Comparison of ENCODE assay signal across 8 cellular contexts in the genomic region with DNA sequence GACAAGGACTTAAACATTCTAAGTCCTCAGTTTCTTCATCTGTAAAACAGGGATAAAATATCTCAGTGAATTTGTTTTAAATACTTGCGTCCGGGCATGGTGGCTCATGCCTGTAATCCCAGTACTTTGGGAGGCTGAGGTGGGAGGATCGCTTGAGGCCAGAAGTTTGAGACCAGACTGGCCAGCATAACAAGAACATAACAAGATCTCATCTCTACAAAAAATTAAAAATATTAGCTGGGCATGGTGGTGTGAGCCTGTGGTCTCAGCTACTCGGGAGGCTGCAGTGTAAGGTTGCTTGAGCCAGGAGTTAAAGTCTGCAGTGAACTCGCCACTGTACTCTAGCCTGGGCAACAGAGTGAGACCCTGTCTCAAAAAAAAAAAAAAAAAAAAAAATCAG. TPM values are rescaled to one million over a fixed set of nuclear protein-coding genes. Genes with fewer than 3 reads are reported as not detected.
DNase-seq lines count a peak whose midpoint lies in the region; ATAC-seq and TF ChIP-seq lines count a peak whose summit lies in the region.
"Not testable (repeated sequence)": the region's sequence is repeated elsewhere in the genome, so short reads cannot be mapped to it uniquely, and the experiment has no call there.

No MANE protein-coding gene starts in this region.

- TF ChIP-seq CTCF in CD4-positive, alpha-beta T cell (IDR thresholded peaks at IDR 0.05); Panc1 (IDR thresholded peaks at IDR 0.05); activated CD8-positive, alpha-beta T cell treated with anti-CD3 and anti-CD28 coated beads for 36 hours (IDR thresholded peaks at IDR 0.05); breast epithelium (IDR thresholded peaks at IDR 0.05); foreskin keratinocyte (conservative IDR thresholded peaks at IDR 0.05); spleen (IDR thresholded peaks at IDR 0.05 in 8 of 11, conservative IDR thresholded peaks at IDR 0.05 in 3 of 11): not testable (repeated sequence)

- intact Hi-C loops in CD4-positive, alpha-beta T cell (cut with DNase I, micrococcal nuclease): loop anchor here in 1 of 2 experiments (5.0 kb wide), 1 partner anchor 41 kb away; no protein-coding TSS in a partner anchor
- intact Hi-C loops in Panc1 (cut with micrococcal nuclease; ENCODE audit: unreplicated experiment): loop anchor here (10.0 kb wide), 1 partner anchor 48 kb away; no protein-coding TSS in a partner anchor
- intact Hi-C loops in activated CD8-positive, alpha-beta T cell treated with anti-CD3 and anti-CD28 coated beads for 36 hours (cut with micrococcal nuclease): loop anchor here (5.0 kb wide), 1 partner anchor 36 kb away; no protein-coding TSS in a partner anchor
- intact Hi-C loops in breast epithelium (cut with DNase I; ENCODE audit: low total_unique reads); spleen (cut with DNase I; ENCODE audit: low total_unique reads): not testable (repeated sequence)

- peaks cover 86% of the 10 kb centered on the region for H3K4me1 Mint-ChIP-seq in CD4-positive, alpha-beta T cell (ENCODE audit: low read depth)
- H3K4me1 Mint-ChIP-seq in activated CD8-positive, alpha-beta T cell treated with anti-CD3 and anti-CD28 coated beads for 36 hours (ENCODE audit: low read depth): peaks cover 71% of the 10 kb centered on the region
- peaks cover 25 to 90% (median 54%) of the 10 kb centered on the region in 4 donors for H3K4me1 Mint-ChIP-seq in naive thymus-derived CD8-positive, alpha-beta T cell

- WGBS in spleen, 5 donors: 77 to 89% (median 78%) methylated on average over 5 of the region's 5 CpGs
- 88% methylated on average over 5 of the region's 5 CpGs for WGBS in urinary bladder

- peak overlapping the region; percentile 96 for H3K27ac Mint-ChIP-seq in CD4-positive, alpha-beta T cell
- peak overlapping the region; percentile 37 for H3K27ac Mint-ChIP-seq in activated CD8-positive, alpha-beta T cell treated with anti-CD3 and anti-CD28 coated beads for 36 hours
- H3K27ac Mint-ChIP-seq in naive thymus-derived CD8-positive, alpha-beta T cell: peak overlapping the region; percentile 57 to 97 (median 96)

- DNase-seq in CD4-positive, alpha-beta T cell; Panc1 (ENCODE audit: low read depth, low spot score); activated CD8-positive, alpha-beta T cell treated with anti-CD3 and anti-CD28 coated beads for 36 hours; breast epithelium (ENCODE audit: low spot score in 2 of 2); foreskin keratinocyte; naive thymus-derived CD8-positive, alpha-beta T cell: not testable (repeated sequence)
- peak; percentile 6 for DNase-seq in spleen

- in situ Hi-C loops in Panc1 (cut with HindIII; ENCODE audit: low pct_unique_long_range_greater_than_20kb, low sequenced_read_pairs): not testable (repeated sequence)

- POLR2A ChIA-PET in CD4-positive, alpha-beta T cell (lab: Charles Lee): interaction anchor here (2.8 to 4.1 kb wide), 3 partner anchors 22 to 57 kb away, joined by 18 to 28 read pairs (median 18); a partner anchor contains a TSS
- POLR2A ChIA-PET in Panc1 (lab: Charles Lee): interaction anchor here (1.7 kb wide), 1 partner anchor 27 kb away, joined by 5 read pairs; no protein-coding TSS in a partner anchor
- POLR2A ChIA-PET in activated CD8-positive, alpha-beta T cell treated with anti-CD3 and anti-CD28 coated beads for 36 hours (lab: Charles Lee): interaction anchor here (0.8 to 6.0 kb wide), 4 partner anchors 13 to 59 kb away, joined by 3 to 41 read pairs (median 14); no protein-coding TSS in a partner anchor
- POLR2A ChIA-PET in naive thymus-derived CD8-positive, alpha-beta T cell (lab: Charles Lee): interaction anchor here (0.7 to 2.0 kb wide), 2 partner anchors 11 to 96 kb away, joined by 4 to 7 read pairs; no protein-coding TSS in a partner anchor

- not testable (repeated sequence) for H3K36me3 ChIP-seq in Panc1 (ENCODE audit: control insufficient read depth, insufficient read depth, low read length); breast epithelium; spleen; urinary bladder (ENCODE audit: insufficient read depth)

- not testable (repeated sequence) for H3K27me3 ChIP-seq in CD4-positive, alpha-beta T cell (ENCODE audit: control insufficient read depth, insufficient read depth, low read length); Panc1 (ENCODE audit: control insufficient read depth, insufficient read depth, low read length); breast epithelium; foreskin keratinocyte; spleen (replicated peaks in 1 of 7)

- TF ChIP-seq POLR2A in breast epithelium (IDR thresholded peaks at IDR 0.05); spleen (IDR thresholded peaks at IDR 0.05): not testable (repeated sequence)

- not testable (repeated sequence) for H3K4me3 Mint-ChIP-seq in CD4-positive, alpha-beta T cell; activated CD8-positive, alpha-beta T cell treated with anti-CD3 and anti-CD28 coated beads for 36 hours; naive thymus-derived CD8-positive, alpha-beta T cell

- not testable (repeated sequence) for BruUV-seq in Panc1 (replicated peaks; lab: Mats Ljungman, UMichigan)

- H3K27me3 Mint-ChIP-seq in CD4-positive, alpha-beta T cell; activated CD8-positive, alpha-beta T cell treated with anti-CD3 and anti-CD28 coated beads for 36 hours; naive thymus-derived CD8-positive, alpha-beta T cell: not testable (repeated sequence)

- not testable (repeated sequence) for H3K27ac ChIP-seq in CD4-positive, alpha-beta T cell (ENCODE audit: low read depth, low read length)
- H3K27ac ChIP-seq in Panc1 (ENCODE audit: low read length) (peak overlapping the region; percentile 100), breast epithelium (peak overlapping the region; percentile 91 to 92), foreskin keratinocyte (peak overlapping the region; percentile 87), spleen (peak overlapping the region in 7 of 8 donors; percentile 79 to 93 (median 90)), urinary bladder (ENCODE audit: low read depth) (peak overlapping the region; percentile 99)

- not testable (repeated sequence) for ATAC-seq in CD4-positive, alpha-beta T cell (ENCODE audit: poor library complexity); Panc1; activated CD8-positive, alpha-beta T cell treated with anti-CD3 and anti-CD28 coated beads for 36 hours; foreskin keratinocyte; naive thymus-derived CD8-positive, alpha-beta T cell

- not testable (repeated sequence) for H3K9me3 Mint-ChIP-seq in CD4-positive, alpha-beta T cell; activated CD8-positive, alpha-beta T cell treated with anti-CD3 and anti-CD28 coated beads for 36 hours; naive thymus-derived CD8-positive, alpha-beta T cell

- H3K4me3 ChIP-seq in Panc1 (ENCODE audit: low read depth in 2 of 2, low read length in 2 of 2); breast epithelium; spleen; urinary bladder (ENCODE audit: low read depth, low read length): not testable (repeated sequence)

- H3K36me3 Mint-ChIP-seq in CD4-positive, alpha-beta T cell (ENCODE audit: low read depth); activated CD8-positive, alpha-beta T cell treated with anti-CD3 and anti-CD28 coated beads for 36 hours (ENCODE audit: low read depth); naive thymus-derived CD8-positive, alpha-beta T cell: not testable (repeated sequence)

- CTCF ChIA-PET in CD4-positive, alpha-beta T cell (lab: Charles Lee); Panc1 (lab: Charles Lee): not testable (repeated sequence)
- CTCF ChIA-PET in activated CD8-positive, alpha-beta T cell treated with anti-CD3 and anti-CD28 coated beads for 36 hours (lab: Charles Lee): interaction anchor here (0.9 to 1.1 kb wide), 3 partner anchors 10 to 26 kb away, joined by 3 to 4 read pairs (median 3); no protein-coding TSS in a partner anchor

- not testable (repeated sequence) for H3K9me3 ChIP-seq in CD4-positive, alpha-beta T cell (ENCODE audit: control insufficient read depth, low read length); Panc1 (ENCODE audit: control insufficient read depth, insufficient read depth, low read depth, low read length); breast epithelium; spleen

- H3K4me1 ChIP-seq in Panc1 (ENCODE audit: control insufficient read depth, insufficient read depth, low read length) (peaks cover 97% of the 10 kb centered on the region), breast epithelium (peaks cover 17 to 43% of the 10 kb centered on the region in 2 donors), foreskin keratinocyte (peaks cover 76% of the 10 kb centered on the region), spleen (peaks cover 42 to 100% (median 84%) of the 10 kb centered on the region in 6 donors)
- not testable (repeated sequence) for H3K4me1 ChIP-seq in urinary bladder (ENCODE audit: insufficient read depth)

RNA-seq across cellular contexts. Expression of a gene that starts 57.4 kb away (rescaled TPM):
- total RNA-seq in CD4-positive, alpha-beta T cell: 10 to 100 TPM; 30.0 to 31.0 TPM
- total RNA-seq in Panc1 (2021; ENCODE audit: unreplicated experiment) (394 TPM), breast epithelium (10 to 100 TPM; 22.5 to 44.6 (median 33.4) TPM), foreskin keratinocyte (49.9 and 57.4 TPM in 2 replicates), spleen (10 to 100 TPM; 27.3 to 78.4 (median 47.5) TPM), urinary bladder (31.2 TPM)
- 255 TPM for polyA plus RNA-seq in Panc1 (2012; ENCODE audit: insufficient read length)
- total RNA-seq in activated CD8-positive, alpha-beta T cell treated with anti-CD3 and anti-CD28 coated beads for 36 hours: 10 to 100 TPM; 22.3 to 24.7 TPM
- polyA plus RNA-seq in foreskin keratinocyte (27.2 and 29.4 TPM in 2 replicates), spleen (1 to 10 TPM; 8.3 to 8.9 (median 8.6) TPM), urinary bladder (28.3 TPM)
- 10 to 100 TPM; 53.1 to 55.4 TPM for total RNA-seq in naive thymus-derived CD8-positive, alpha-beta T cell
- polyA plus RNA-seq in naive thymus-derived CD8-positive, alpha-beta T cell: 1 to 10 TPM in 2 of 3 donors, under 1 TPM in 1; 0.57 to 4.2 (median 1.7) TPM

Comparison
In these comparisons a context has a peak if more than half of its experiments do, and no peak if none do; other contexts are left out.
1. H3K27ac Mint-ChIP-seq: peak in every context shown above with its lines; median percentile 96 in CD4-positive, alpha-beta T cell; 96 in naive thymus-derived CD8-positive, alpha-beta T cell; 37 in activated CD8-positive, alpha-beta T cell treated with anti-CD3 and anti-CD28 coated beads for 36 hours.